In the genomic region with DNA sequence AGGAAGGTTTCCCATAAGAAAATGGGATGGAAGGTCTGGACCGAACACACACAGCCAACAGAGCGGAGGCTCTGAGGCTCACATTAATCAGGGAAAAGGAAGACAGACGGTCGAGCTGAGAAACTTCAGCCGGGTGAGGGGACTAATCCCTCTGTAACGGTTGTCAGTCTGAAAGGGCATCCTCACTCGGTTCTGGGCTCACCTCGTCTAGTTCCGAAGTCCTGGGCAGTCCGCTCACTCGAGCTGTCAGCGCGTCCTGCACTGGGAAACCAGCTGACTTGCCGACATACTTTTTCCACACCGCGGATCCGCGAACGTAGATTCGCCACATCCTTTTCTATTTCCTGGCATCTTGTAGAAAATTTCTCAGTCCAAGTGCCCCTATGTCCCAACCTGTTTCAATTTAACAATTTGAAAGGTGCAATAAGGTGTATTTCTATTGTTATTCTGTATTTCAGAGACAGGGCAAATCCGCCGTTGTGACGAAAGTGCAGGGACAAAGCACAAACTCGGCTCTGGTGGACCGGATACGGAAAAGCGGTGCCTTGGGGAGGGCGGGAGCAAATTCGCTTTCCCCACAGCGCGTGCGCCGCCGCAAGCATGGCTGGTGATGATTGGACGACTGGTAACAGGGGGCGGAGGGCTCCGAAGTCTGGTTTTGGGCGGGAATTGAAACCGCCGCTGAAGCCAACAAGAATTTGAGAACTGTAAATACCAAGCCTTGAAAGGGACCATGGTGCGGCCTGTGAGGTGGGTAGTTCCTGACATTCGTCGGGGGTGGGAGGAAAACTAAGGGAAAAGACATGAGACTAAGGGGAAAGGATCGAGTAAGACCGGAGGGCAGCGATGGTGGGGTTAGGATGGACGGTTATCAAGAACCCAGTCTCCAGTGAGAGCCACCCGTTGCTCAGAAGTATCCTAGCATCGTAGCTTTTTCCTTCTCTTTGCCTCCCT, we compare ENCODE assay signal across 8 cellular contexts. TPM values are rescaled to one million over a fixed set of nuclear protein-coding genes. Genes with fewer than 3 reads are reported as not detected.
A peak's percentile ranks its signal among the peaks of the same experiment; 100 is the strongest.
DNase-seq lines count a peak whose midpoint lies in the region; ATAC-seq, FAIRE-seq and TF ChIP-seq lines count a peak whose summit lies in the region.

A gene with protein sequence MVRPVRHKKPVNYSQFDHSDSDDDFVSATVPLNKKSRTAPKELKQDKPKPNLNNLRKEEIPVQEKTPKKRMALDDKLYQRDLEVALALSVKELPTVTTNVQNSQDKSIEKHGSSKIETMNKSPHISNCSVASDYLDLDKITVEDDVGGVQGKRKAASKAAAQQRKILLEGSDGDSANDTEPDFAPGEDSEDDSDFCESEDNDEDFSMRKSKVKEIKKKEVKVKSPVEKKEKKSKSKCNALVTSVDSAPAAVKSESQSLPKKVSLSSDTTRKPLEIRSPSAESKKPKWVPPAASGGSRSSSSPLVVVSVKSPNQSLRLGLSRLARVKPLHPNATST (plus strand): TSS at position 684 of the 954 bp plus-strand sequence. CDS start 50 bp downstream, at position 734.

- peak within 1 kb of the TSS; percentile 92 for H2AFZ ChIP-seq in Loucy (ENCODE audit: low read length)

- FAIRE-seq in H54 (lab: Jason Lieb, UNC) = peak; percentile 98

- peaks cover 14% of the 10 kb centered on the region; the same call in 1 of the 2 replicates for H3K36me3 ChIP-seq in Loucy (ENCODE audit: insufficient read depth, low read length)

- peak within 1 kb of the TSS; percentile 98 for H3K4me3 Mint-ChIP-seq in natural killer cell

- peaks cover 22 to 33% of the 10 kb centered on the region in 2 donors for H3K4me1 Mint-ChIP-seq in natural killer cell

- peak; percentile 85 for TF ChIP-seq POLR2A in H54 (IDR thresholded peaks at IDR 0.05; ENCODE audit: low read depth, low read length)
- peak; percentile 60; the same call in 1 of the 2 replicates for TF ChIP-seq POLR2A in Raji (IDR thresholded peaks at IDR 0.05; ENCODE audit: insufficient read depth, low read depth, low read length)

- H3K4me1 ChIP-seq in Loucy (ENCODE audit: insufficient read depth, low read length, poor library complexity, severe bottlenecking) = peaks cover 49% of the 10 kb centered on the region

- peak within 1 kb of the TSS; percentile 83 for H3K4me2 ChIP-seq in Loucy (ENCODE audit: low read depth, low read length, poor library complexity, severe bottlenecking)

- no peaks in the 10 kb centered on the region for H3K9me2 ChIP-seq in Loucy (replicated peaks; ENCODE audit: low read depth, low read length)

- H3K9me3 ChIP-seq in Loucy (ENCODE audit: insufficient read depth, low read depth, low read length) = no peaks in the 10 kb centered on the region

- TF ChIP-seq CTCF in Loucy (conservative IDR thresholded peaks at IDR 0.05; ENCODE audit: low read length) (no peak), natural killer cell (IDR thresholded peaks at IDR 0.05) (no peak)

- ATAC-seq in natural killer cell = peak; percentile 98 to 99 (median 99)

- peaks cover 80% of the 10 kb centered on the region for H3K79me2 ChIP-seq in Loucy (ENCODE audit: insufficient read depth, low read length)

- H3K9ac ChIP-seq in Loucy (ENCODE audit: low read depth, low read length, poor library complexity, severe bottlenecking) = peak within 1 kb of the TSS; percentile 97

- H3K36me3 Mint-ChIP-seq in natural killer cell = no peaks in the 10 kb centered on the region

- H3K27me3 ChIP-seq in Loucy (ENCODE audit: insufficient read depth, low read length, poor library complexity, severe bottlenecking) = no peaks in the 10 kb centered on the region

- H3K9me3 Mint-ChIP-seq in natural killer cell = no peaks in the 10 kb centered on the region

- intact Hi-C loops in natural killer cell (cut with micrococcal nuclease) = loop anchor here (5.0 kb wide), 1 partner anchor 666 kb away; a partner anchor contains a TSS

- DNase-seq in EH (ENCODE audit: low read depth) (peak; percentile 96), H54 (ENCODE audit: insufficient read length, low spot score) (peak; percentile 69), fibroblast of peridontal ligament (ENCODE audit: extremely low read depth) (peak; percentile 97), natural killer cell (peak; percentile 92)
- DNase-seq in activated T-helper 9 cell treated with anti-CD3 and anti-CD28 coated beads, Interleukin-2, amount 50 U/mL, for 16 hours (ENCODE audit: low read depth) = peak; percentile 91
- DNase-seq in stimulated activated naive CD4-positive, alpha-beta T cell treated with Interleukin-2 at 50 U/mL for 16 hours (lab: John Stamatoyannopoulos, UW) = peak; percentile 93

- peak within 1 kb of the TSS; percentile 91 for H3K4me3 ChIP-seq in Loucy (ENCODE audit: low read length, poor library complexity, severe bottlenecking)

- H3K27me3 Mint-ChIP-seq in natural killer cell (ENCODE audit: low read depth in 2 of 2) = no peaks in the 10 kb centered on the region

- peaks cover 19% of the 10 kb centered on the region for H4K20me1 ChIP-seq in Loucy (ENCODE audit: insufficient read depth, low read length, poor library complexity, severe bottlenecking)

- no peaks in the 10 kb centered on the region for H3F3A ChIP-seq in Loucy (ENCODE audit: low read depth)

- H3K27ac Mint-ChIP-seq in natural killer cell = peak within 1 kb of the TSS; percentile 94 to 99

RNA-seq across cellular contexts. Expression of the gene that starts here (rescaled TPM):
- total RNA-seq in natural killer cell = 1 to 10 TPM; 3.4 to 5.4 (median 5.2) TPM

Comparison
In these comparisons a context has a peak if more than half of its experiments do, and no peak if none do; other contexts are left out.
1. Peak in every context shown above with its lines: DNase-seq, ATAC-seq and H3K4me3 ChIP-seq.